In the genomic region with DNA sequence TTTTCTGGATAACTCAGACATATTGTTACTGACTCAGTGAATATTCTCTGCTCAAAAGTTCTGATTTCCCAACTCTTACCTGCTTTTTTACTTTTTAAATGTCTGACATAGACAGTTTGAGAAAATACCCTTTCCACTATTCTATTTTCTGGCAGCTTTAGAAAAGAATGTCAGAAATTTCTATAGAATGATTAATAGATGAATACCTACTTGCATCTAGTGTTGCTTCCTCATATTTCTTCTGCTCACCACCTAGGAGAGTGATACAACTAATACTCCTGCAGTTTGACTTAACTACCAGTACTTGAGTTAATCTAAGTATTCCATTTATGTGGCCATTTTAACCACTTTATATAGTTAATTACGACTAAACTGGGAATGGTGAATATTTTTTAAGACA, we compare ENCODE assay signal across 19 cellular contexts. TPM values are rescaled to one million over a fixed set of nuclear protein-coding genes. Genes with fewer than 3 reads are reported as not detected.
A peak's percentile ranks its signal among the peaks of the same experiment; 100 is the strongest.
DNase-seq lines count a peak whose midpoint lies in the region; TF ChIP-seq lines count a peak whose summit lies in the region.
"Had no signal": no experiment of that assay in that cellular context is flagged by ENCODE, and none has a peak within 500 bp of the region (broad histone marks: within the 10 kb centered on the region; RNA-seq: fewer than 3 reads in every experiment).

No MANE protein-coding gene starts in this region.

- CTCF ChIA-PET in PC-9 (lab: Charles Lee): interaction anchor here (0.7 kb wide), 1 partner anchor 11 kb away, joined by 4 read pairs; no protein-coding TSS in a partner anchor

- POLR2A ChIA-PET in PC-9 (lab: Charles Lee; ENCODE audit: unreplicated experiment): interaction anchor here (0.6 to 0.7 kb wide), 2 partner anchors 66 to 80 kb away, joined by 3 read pairs; no protein-coding TSS in a partner anchor

- H3K27ac Mint-ChIP-seq in chondrocyte (ENCODE audit: unreplicated experiment): peak overlapping the region; percentile 45
- peak overlapping the region; percentile 73 for H3K27ac Mint-ChIP-seq in mesothelial cell of epicardium

- H3K9ac ChIP-seq in GM23248: no peak overlapping the region

- H3K4me3 Mint-ChIP-seq in chondrocyte (ENCODE audit: unreplicated experiment) (no peak overlapping the region), mesothelial cell of epicardium (no peak overlapping the region)

- DNase-seq in GM23248 (no peak), PC-9 (peak in 1 of 2 experiments; percentile 69), chondrocyte (ENCODE audit: low spot score) (no peak), mesothelial cell of epicardium (ENCODE audit: low spot score in 2 of 2, unreplicated experiment in 2 of 2) (no peak), transverse colon (no peak), kidney glomerular epithelial cell (lab: John Stamatoyannopoulos, UW) (no peak)
- DNase-seq in stimulated activated CD4-positive, alpha-beta T cell treated with anti-CD3 and anti-CD28 coated beads, Interleukin-2, amount 100 ng/mL, for 24 hours: no peak
- DNase-seq: Calu3, DMS79 treated with DMSO at 0.1 percent for 48 hours, GF-D8, IMR-90, KG1, MM.1S, NCI-H2029, NCI-H446 treated with DMSO at 0.1 percent for 48 hours, NCI-H526, NCI-H82, RPMI8226, SHP77 treated with DMSO at 0.1 percent for 48 hours had no signal

- H2AFZ ChIP-seq in GM23248: no peak overlapping the region
- H2AFZ ChIP-seq in PC-9: no peak overlapping the region

- H3K36me3 ChIP-seq in GM23248 (ENCODE audit: low read depth) (no peaks in the 10 kb centered on the region), PC-9 (ENCODE audit: low read depth) (no peaks in the 10 kb centered on the region), transverse colon (no peaks in the 10 kb centered on the region)

- intact Hi-C loops in PC-9 (cut with micrococcal nuclease; ENCODE audit: unreplicated experiment): no loop called here
- intact Hi-C loops in transverse colon (cut with DNase I; ENCODE audit: low total_unique reads): no loop called here

- H3K36me3 Mint-ChIP-seq in chondrocyte (ENCODE audit: low read depth) (peaks cover 1% of the 10 kb centered on the region), mesothelial cell of epicardium (peaks cover 13% of the 10 kb centered on the region)

- peaks cover 49% of the 10 kb centered on the region for H4K20me1 ChIP-seq in GM23248 (ENCODE audit: insufficient read depth)
- H4K20me1 ChIP-seq in PC-9 (ENCODE audit: insufficient read depth): peaks cover 11% of the 10 kb centered on the region; the same call in 1 of the 2 replicates

- H3K79me2 ChIP-seq in GM23248 (ENCODE audit: insufficient read depth) (peaks cover 100% of the 10 kb centered on the region), PC-9 (ENCODE audit: low read depth) (peaks cover 97% of the 10 kb centered on the region)

- H3K27me3 ChIP-seq in GM23248 (replicated peaks; ENCODE audit: insufficient read depth) (no peaks in the 10 kb centered on the region), PC-9 (ENCODE audit: insufficient read depth, low read depth) (no peaks in the 10 kb centered on the region), transverse colon (no peaks in the 10 kb centered on the region)

- H3K4me1 ChIP-seq in GM23248 (ENCODE audit: insufficient read depth) (peaks cover 16% of the 10 kb centered on the region), PC-9 (replicated peaks; ENCODE audit: insufficient read depth) (peaks cover 15% of the 10 kb centered on the region), transverse colon (no peaks in the 10 kb centered on the region)

- TF ChIP-seq EP300 in transverse colon (IDR thresholded peaks at IDR 0.05; ENCODE audit: low read depth): no peak

- 96% methylated on average over 1 of the region's 1 CpG for WGBS in GM23248 (ENCODE audit: low coverage in 1 of 2, low lambda C conversion rate in 2 of 2, missing lambda C conversion rate in 2 of 2), 2 experiments
- WGBS in transverse colon (ENCODE audit: low coverage in 1 of 2), 2 donors: 77 to 92% methylated on average over 1 of the region's 1 CpG

- in situ Hi-C loops in GM23248 (cut with MboI): no loop called here
- in situ Hi-C loops in transverse colon (cut with MboI; ENCODE audit: low pct_ligation_motif_present in 1 of 4, low pct_unique_long_range_greater_than_20kb in 1 of 4, low sequenced_read_pairs in 3 of 4): no loop called here

- no peak for TF ChIP-seq POLR2A in transverse colon (IDR thresholded peaks at IDR 0.05)

- no peaks in the 10 kb centered on the region for H3K9me3 ChIP-seq in GM23248 (ENCODE audit: low read depth)
- H3K9me3 ChIP-seq in PC-9 (ENCODE audit: insufficient read depth, low read depth): no peaks in the 10 kb centered on the region
- no peaks in the 10 kb centered on the region for H3K9me3 ChIP-seq in transverse colon

- H3K9me3 Mint-ChIP-seq in chondrocyte (ENCODE audit: low read depth) (no peaks in the 10 kb centered on the region), mesothelial cell of epicardium (no peaks in the 10 kb centered on the region)

- H3K4me1 Mint-ChIP-seq in chondrocyte (ENCODE audit: low read depth): peaks cover 39% of the 10 kb centered on the region
- peaks cover 4% of the 10 kb centered on the region for H3K4me1 Mint-ChIP-seq in mesothelial cell of epicardium

- peak overlapping the region; percentile 2 for H3K4me2 ChIP-seq in GM23248 (ENCODE audit: unreplicated experiment)
- H3K4me2 ChIP-seq in PC-9: 0 out of 2 replicates have a peak overlapping the region, but pooled peaks have one; percentile 6

- TF ChIP-seq CTCF in PC-9 (conservative IDR thresholded peaks at IDR 0.05) (no peak), chondrocyte (IDR thresholded peaks at IDR 0.05) (no peak), mesothelial cell of epicardium (IDR thresholded peaks at IDR 0.05; ENCODE audit: unreplicated experiment) (no peak), transverse colon (IDR thresholded peaks at IDR 0.05) (no peak)

- H3K9me2 ChIP-seq in GM23248 (ENCODE audit: insufficient read depth) (no peaks in the 10 kb centered on the region), PC-9 (ENCODE audit: insufficient read depth) (no peaks in the 10 kb centered on the region)

- no peak overlapping the region for H3K4me3 ChIP-seq in GM23248
- no peak overlapping the region for H3K4me3 ChIP-seq in PC-9
- H3K4me3 ChIP-seq in transverse colon: no peak overlapping the region

- H3K27ac ChIP-seq in GM23248 (no peak overlapping the region), PC-9 (peak overlapping the region; percentile 48), transverse colon (no peak overlapping the region)

- 0 out of 2 replicates have a peak, but pooled peaks cover 6% of the 10 kb centered on the region for H3F3A ChIP-seq in GM23248 (ENCODE audit: insufficient read depth)
- peaks cover 27% of the 10 kb centered on the region for H3F3A ChIP-seq in PC-9 (ENCODE audit: insufficient read depth, low read depth)

- H3K27me3 Mint-ChIP-seq in chondrocyte (ENCODE audit: low read depth): no peaks in the 10 kb centered on the region
- no peaks in the 10 kb centered on the region for H3K27me3 Mint-ChIP-seq in mesothelial cell of epicardium (ENCODE audit: low read depth)

- BruUV-seq in PC-9 (replicated peaks; lab: Mats Ljungman, UMichigan): no TSS peak

RNA-seq across cellular contexts. Expression of a gene that starts 55.2 kb away (rescaled TPM):
- total RNA-seq in GM23248 (2014; rRNA removed; shearing (Covaris generic)): 23.4 and 34.4 TPM in 2 replicates
- polyA plus RNA-seq in GM23248 (2016; fragmentation: Nextera tagmentation; extraction: Ambion mirVana): 10.9 and 12.1 TPM in 2 replicates
- total RNA-seq in PC-9 (2021): 117 and 120 TPM in 2 replicates
- 53.5 to 58.1 TPM (median 54.3 TPM) in 3 replicates for total RNA-seq in chondrocyte
- total RNA-seq in mesothelial cell of epicardium: 135 to 142 TPM (median 138 TPM) in 3 replicates
- total RNA-seq in transverse colon: 100 to 1,000 TPM in 1 of 4 donors, 10 to 100 TPM in 3; 65.3 to 137 (median 81.2) TPM
